8 cellular contexts compared by ENCODE assay signal in genomic region chr2:96407041-96407918, GRCh38.
DNase-seq lines count a peak whose midpoint lies in the region; ATAC-seq and TF ChIP-seq lines count a peak whose summit lies in the region.

No MANE protein-coding gene starts in this region.

- H3K27me3 ChIP-seq in neuronal stem cell (ENCODE audit: control insufficient read depth in 3 of 3, insufficient read depth in 3 of 3, low read depth in 1 of 3, low read length in 3 of 3): peaks cover 0 to 3% (median 0%) of the 10 kb centered on the region in 3 experiments

- H2BK12ac ChIP-seq in neuronal stem cell (ENCODE audit: low read length): no peak overlapping the region

- DNase-seq in ELR (ENCODE audit: low read depth) (peak; percentile 81), HUDEP-2 (lab: John Stamatoyannopoulos, UW; ENCODE audit: unreplicated experiment in 76 of 76) (peak in 47 of 76 experiments; percentile 2 to 53 (median 25)), RWPE1 (ENCODE audit: low spot score) (peak; percentile 74), fibroblast of the conjunctiva (ENCODE audit: low read depth) (peak; percentile 68), neuronal stem cell (ENCODE audit: low spot score) (peak; percentile 72), substantia nigra (lab: John Stamatoyannopoulos, UW) (peak in 47 of 49 donors; percentile 37 to 91 (median 77))
- DNase-seq in activated effector memory CD4-positive, alpha-beta T cell treated with Interleukin-2 at 50 U/mL for 16 hours: peak; percentile 76

- no peak overlapping the region for H2BK5ac ChIP-seq in neuronal stem cell (ENCODE audit: low read length)

- CTCF ChIA-PET in RWPE1 (lab: Yijun Ruan, JAX): interaction anchor here (0.5 to 3.6 kb wide), 24 partner anchors 9 to 413 kb away, joined by 3 to 63 read pairs (median 3); partner anchors contain the start of gene NEURL3

- H3K4me2 ChIP-seq in neuronal stem cell (ENCODE audit: insufficient read depth, low read length, poor library complexity, severe bottlenecking): no peak overlapping the region

- H2AK5ac ChIP-seq in neuronal stem cell (ENCODE audit: low read depth, low read length): no peak overlapping the region

- no peak for ATAC-seq in HG03095 (IDR thresholded peaks at IDR 0.05; ENCODE audit: unreplicated experiment)

- H3K36me3 ChIP-seq in neuronal stem cell (replicated peaks in 1 of 2; ENCODE audit: control insufficient read depth in 2 of 2, insufficient read depth in 2 of 2, low read length in 2 of 2): no peaks in the 10 kb centered on the region

- H2BK15ac ChIP-seq in neuronal stem cell (ENCODE audit: low read length): no peak overlapping the region

- H3K79me1 ChIP-seq in neuronal stem cell (ENCODE audit: low read depth, low read length): no peaks in the 10 kb centered on the region

- peak overlapping the region; percentile 81 for H2AFZ ChIP-seq in neuronal stem cell (ENCODE audit: low read length)

- no CpG with 5 or more reads among the region's 20 CpGs for WGBS in neuronal stem cell (ENCODE audit: extremely low coverage in 2 of 2, insufficient read length in 2 of 2, insufficient replicate concordance in 1 of 2), 2 donors

- POLR2A ChIA-PET in RWPE1 (lab: Yijun Ruan, JAX; ENCODE audit: low non-redundant PET): no interaction called here

- no peak overlapping the region for H3K14ac ChIP-seq in neuronal stem cell (ENCODE audit: low read length)

- H3K18ac ChIP-seq in neuronal stem cell (ENCODE audit: low read length): peak overlapping the region; percentile 61

- H3K4me1 ChIP-seq in neuronal stem cell (ENCODE audit: control insufficient read depth in 2 of 2, insufficient read depth in 1 of 2, low read depth in 1 of 2, low read length in 2 of 2): peaks cover 16 to 26% of the 10 kb centered on the region in 2 donors

- H3K23ac ChIP-seq in neuronal stem cell (ENCODE audit: low read depth, low read length, poor library complexity): peak overlapping the region; percentile 22

- no peak overlapping the region for H3K4ac ChIP-seq in neuronal stem cell (ENCODE audit: low read length)

- H4K91ac ChIP-seq in neuronal stem cell (ENCODE audit: low read depth, low read length, poor library complexity): no peak overlapping the region

- no peak overlapping the region for H4K8ac ChIP-seq in neuronal stem cell (ENCODE audit: low read depth, low read length)

- H3K9ac ChIP-seq in neuronal stem cell (ENCODE audit: low read depth, low read length, poor library complexity): no peak overlapping the region

- H3K27ac ChIP-seq in RWPE1 (no peak overlapping the region), neuronal stem cell (replicated peaks; ENCODE audit: low read length) (no peak overlapping the region), substantia nigra (ENCODE audit: low read depth, low read length, poor library complexity, severe bottlenecking) (peak overlapping the region; percentile 88)

- H3K9me3 ChIP-seq in neuronal stem cell (replicated peaks in 1 of 2; ENCODE audit: control insufficient read depth in 2 of 2, insufficient read depth in 1 of 2, low read depth in 1 of 2, low read length in 2 of 2): no peaks in the 10 kb centered on the region

- peak; percentile 80 for TF ChIP-seq CTCF in RWPE1 (conservative IDR thresholded peaks at IDR 0.05; ENCODE audit: low read depth)

- H3K4me3 ChIP-seq in neuronal stem cell (ENCODE audit: low read length in 2 of 2): no peak overlapping the region

- H2BK120ac ChIP-seq in neuronal stem cell (ENCODE audit: low read depth, low read length): no peak overlapping the region

Comparison
In these comparisons a context has a peak if more than half of its experiments do, and no peak if none do; other contexts are left out.
1. DNase-seq: peak in every context shown above with its lines; median percentile 81 in ELR; 77 in substantia nigra; 76 in activated effector memory CD4-positive, alpha-beta T cell treated with Interleukin-2 at 50 U/mL for 16 hours; 74 in RWPE1; 72 in neuronal stem cell; 68 in fibroblast of the conjunctiva; 25 in HUDEP-2.